ENCODE assay signal across 8 cellular contexts in the genomic region with DNA sequence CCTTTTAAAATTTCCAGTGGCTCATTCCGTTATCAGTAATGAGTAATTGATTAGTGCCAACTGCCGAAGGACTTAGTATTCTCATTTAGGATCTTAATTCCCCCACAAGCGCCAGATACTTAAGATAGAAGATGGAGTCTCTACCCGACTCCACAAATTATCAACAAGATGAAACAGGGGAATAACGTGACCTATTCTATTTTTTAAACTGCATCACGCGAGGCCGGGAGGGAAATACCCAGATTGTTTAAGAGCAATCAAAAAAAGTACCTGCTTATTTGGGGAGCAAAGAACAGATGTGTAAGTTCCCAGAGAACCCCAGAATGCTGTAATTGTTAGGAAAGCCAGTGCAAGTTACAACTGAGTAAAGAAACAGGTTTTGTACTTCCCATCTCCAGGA. TPM values are rescaled to one million over a fixed set of nuclear protein-coding genes. Genes with fewer than 3 reads are reported as not detected.
DNase-seq lines count a peak whose midpoint lies in the region; ATAC-seq and TF ChIP-seq lines count a peak whose summit lies in the region.

No MANE protein-coding gene starts in this region.

- peaks cover 0 to 13% of the 10 kb centered on the region in 2 donors for H3K4me1 ChIP-seq in right atrium auricular region
- H3K4me1 ChIP-seq in lower lobe of right lung = peaks cover 24% of the 10 kb centered on the region
- H3K4me1 ChIP-seq in vagina = peaks cover 42% of the 10 kb centered on the region

- peak overlapping the region; percentile 94 for H3K27ac Mint-ChIP-seq in activated naive CD8-positive, alpha-beta T cell

- H3K4me3 Mint-ChIP-seq in activated naive CD8-positive, alpha-beta T cell = peak overlapping the region; percentile 90

- intact Hi-C loops in Right ventricle myocardium superior (cut with DNase I) = loop anchor here (2.0 to 5.0 kb wide), 2 partner anchors 149 to 211 kb away; no protein-coding TSS in a partner anchor
- intact Hi-C loops in lower lobe of right lung (cut with DNase I) = loop anchor here (10.0 kb wide), 1 partner anchor 149 kb away; no protein-coding TSS in a partner anchor
- intact Hi-C loops in vagina (cut with DNase I) = loop anchor here (2.0 to 10.0 kb wide), 2 partner anchors 149 to 209 kb away; no protein-coding TSS in a partner anchor

- H3K36me3 Mint-ChIP-seq in activated naive CD8-positive, alpha-beta T cell = no peaks in the 10 kb centered on the region

- peak overlapping the region; percentile 87 to 91 for H3K27ac ChIP-seq in right atrium auricular region
- peak overlapping the region; percentile 98 for H3K27ac ChIP-seq in lower lobe of right lung
- H3K27ac ChIP-seq in vagina = peak overlapping the region; percentile 94

- H3K27me3 ChIP-seq in right atrium auricular region (no peaks in the 10 kb centered on the region), lower lobe of right lung (ENCODE audit: low read depth) (no peaks in the 10 kb centered on the region), vagina (no peaks in the 10 kb centered on the region)

- TF ChIP-seq POLR2A in vagina (IDR thresholded peaks at IDR 0.05) = no peak

- no peaks in the 10 kb centered on the region for H3K9me3 Mint-ChIP-seq in activated naive CD8-positive, alpha-beta T cell (ENCODE audit: low read depth)

- no peaks in the 10 kb centered on the region for H3K27me3 Mint-ChIP-seq in activated naive CD8-positive, alpha-beta T cell

- H3K36me3 ChIP-seq in right atrium auricular region (no peaks in the 10 kb centered on the region), lower lobe of right lung (no peaks in the 10 kb centered on the region), vagina (no peaks in the 10 kb centered on the region)

- DNase-seq in right atrium auricular region (ENCODE audit: low spot score) (no peak), Right ventricle myocardium superior (no peak), lower lobe of right lung (no peak), vagina (ENCODE audit: extremely low spot score in 2 of 2) (no peak), NCI-H446 (lab: John Stamatoyannopoulos, UW) (no peak), ecto neural progenitor cell (ENCODE audit: low spot score) (no peak)

- no peak for ATAC-seq in Right ventricle myocardium superior (ENCODE audit: poor library complexity)
- ATAC-seq in lower lobe of right lung = no peak
- no peak for ATAC-seq in HG03460 (IDR thresholded peaks at IDR 0.05; ENCODE audit: unreplicated experiment)

- peak overlapping the region; percentile 68 to 92 for H3K4me3 ChIP-seq in right atrium auricular region
- peak overlapping the region; percentile 94 for H3K4me3 ChIP-seq in lower lobe of right lung
- peak overlapping the region; percentile 91 to 96 for H3K4me3 ChIP-seq in vagina

- TF ChIP-seq CTCF in right atrium auricular region (IDR thresholded peaks at IDR 0.05) (no peak), lower lobe of right lung (IDR thresholded peaks at IDR 0.05) (peak; percentile 2), vagina (IDR thresholded peaks at IDR 0.05) (no peak)

- no peaks in the 10 kb centered on the region for H3K9me3 ChIP-seq in right atrium auricular region
- H3K9me3 ChIP-seq in lower lobe of right lung = no peaks in the 10 kb centered on the region
- no peaks in the 10 kb centered on the region for H3K9me3 ChIP-seq in vagina

- H3K4me1 Mint-ChIP-seq in activated naive CD8-positive, alpha-beta T cell (ENCODE audit: low read depth) = peaks cover 29% of the 10 kb centered on the region

RNA-seq across cellular contexts. Expression of gene MAP3K5, which starts 1.1 kb away (rescaled TPM):
- total RNA-seq in right atrium auricular region (10 to 100 TPM in 1 of 2 donors, 1 to 10 TPM in 1; 6.7 to 11.9 TPM), Right ventricle myocardium superior (39.9 TPM), lower lobe of right lung (32.0 TPM), vagina (31.2 TPM)

RNA-seq across cellular contexts. Expression of gene PEX7, which starts 29.0 kb away (rescaled TPM):
- 10 to 100 TPM in 1 of 2 donors, 1 to 10 TPM in 1; 7.2 to 14.5 TPM for total RNA-seq in right atrium auricular region
- total RNA-seq in Right ventricle myocardium superior = 12.0 TPM
- total RNA-seq in lower lobe of right lung = 5.6 TPM
- total RNA-seq in vagina = 6.1 TPM
